Comparison of ENCODE assay signal across 19 cellular contexts in the genomic region with DNA sequence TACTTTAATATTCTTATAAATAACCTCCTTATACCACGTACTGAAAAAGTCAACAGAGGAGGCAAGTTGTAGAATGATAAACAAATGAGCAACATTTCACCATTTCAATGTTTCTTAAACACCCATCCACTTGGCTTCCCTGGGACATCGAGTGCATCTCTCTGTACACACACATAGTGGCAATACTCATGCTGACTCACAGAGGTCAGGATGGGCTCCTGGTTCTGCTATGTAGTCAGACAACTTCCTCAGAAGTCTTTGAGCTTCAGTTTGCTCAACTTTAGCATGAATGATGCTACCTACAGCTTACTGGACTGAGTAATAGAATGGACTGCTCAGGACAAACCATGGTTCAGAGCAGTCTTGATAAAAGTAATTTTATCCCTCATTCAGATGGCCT. TPM values are rescaled to one million over a fixed set of nuclear protein-coding genes. Genes with fewer than 3 reads are reported as not detected.
A peak's percentile ranks its signal among the peaks of the same experiment; 100 is the strongest.
DNase-seq lines count a peak whose midpoint lies in the region; ATAC-seq, FAIRE-seq and TF ChIP-seq lines count a peak whose summit lies in the region.
"Had no signal": no experiment of that assay in that cellular context is flagged by ENCODE, and none has a peak within 500 bp of the region (broad histone marks: within the 10 kb centered on the region; RNA-seq: fewer than 3 reads in every experiment).

No MANE protein-coding gene starts in this region.

- H3K27ac Mint-ChIP-seq in astrocyte (ENCODE audit: unreplicated experiment) = no peak overlapping the region
- H3K27ac Mint-ChIP-seq: activated naive CD4-positive, alpha-beta T cell treated with anti-CD3 and anti-CD28 coated beads for 36 hours; CD14-positive monocyte; effector memory CD8-positive, alpha-beta T cell had no signal

- FAIRE-seq in astrocyte (lab: Jason Lieb, UNC) = no peak

- H3K27me3 Mint-ChIP-seq in astrocyte (ENCODE audit: low read depth, unreplicated experiment) = no peaks in the 10 kb centered on the region

- DNase-seq in AG20443 (ENCODE audit: low spot score) (peak; percentile 55), HK-2 (ENCODE audit: unreplicated experiment) (peak; percentile 5), astrocyte (ENCODE audit: low read depth) (peak; percentile 11), hepatocyte (ENCODE audit: low spot score) (peak; percentile 15), left lobe of liver (ENCODE audit: low spot score) (no peak), MM.1S (no peak), NCI-H2171 treated with DMSO at 0.1 percent for 48 hours (lab: John Stamatoyannopoulos, UW) (no peak), COLO668 (lab: John Stamatoyannopoulos, UW; ENCODE audit: unreplicated experiment) (no peak)
- DNase-seq: activated CD4-positive, CD25-positive, alpha-beta regulatory T cell; activated naive CD4-positive, alpha-beta T cell treated with anti-CD3 and anti-CD28 coated beads for 36 hours; effector memory CD8-positive, alpha-beta T cell; head of caudate nucleus; kidney glomerular epithelial cell; NCI-H2029; NCI-H69; Peyer's patch had no signal

- H3K79me2 ChIP-seq in astrocyte (ENCODE audit: insufficient read depth, low read length) (no peaks in the 10 kb centered on the region), hepatocyte (no peaks in the 10 kb centered on the region), MM.1S (ENCODE audit: low read length) (no peaks in the 10 kb centered on the region)
- H3K79me2 ChIP-seq: parathyroid adenoma had no signal

- no peaks in the 10 kb centered on the region for H3K36me3 Mint-ChIP-seq in astrocyte (ENCODE audit: low read depth, unreplicated experiment)
- H3K36me3 Mint-ChIP-seq: CD14-positive monocyte had no signal

- no peak overlapping the region for H3K9ac ChIP-seq in astrocyte (ENCODE audit: low read length)
- no peak overlapping the region for H3K9ac ChIP-seq in MM.1S (ENCODE audit: low read length)
- H3K9ac ChIP-seq: parathyroid adenoma had no signal

- H3K27ac ChIP-seq in astrocyte (ENCODE audit: low read depth, low read length) (no peak overlapping the region), hepatocyte (no peak overlapping the region), MM.1S (ENCODE audit: low read length) (no peak overlapping the region)
- H3K27ac ChIP-seq: HL-60, parathyroid adenoma, Peyer's patch had no signal

- no peaks in the 10 kb centered on the region for H3K4me1 Mint-ChIP-seq in astrocyte (ENCODE audit: low read depth, unreplicated experiment)
- H3K4me1 Mint-ChIP-seq: CD14-positive monocyte had no signal

- no peak overlapping the region for H3K4me3 ChIP-seq in astrocyte (ENCODE audit: insufficient read depth, low read depth, low read length)
- no peak overlapping the region for H3K4me3 ChIP-seq in hepatocyte
- H3K4me3 ChIP-seq in MM.1S (ENCODE audit: low read length) = no peak overlapping the region
- H3K4me3 ChIP-seq: Peyer's patch had no signal

- no peak overlapping the region for H3K4me2 ChIP-seq in astrocyte (ENCODE audit: low read length)
- no peak overlapping the region for H3K4me2 ChIP-seq in hepatocyte
- no peak overlapping the region for H3K4me2 ChIP-seq in MM.1S (ENCODE audit: low read depth, low read length)

- H3K27me3 ChIP-seq in astrocyte (ENCODE audit: insufficient read depth, low read length) = no peaks in the 10 kb centered on the region
- H3K27me3 ChIP-seq in hepatocyte = no peaks in the 10 kb centered on the region
- no peaks in the 10 kb centered on the region for H3K27me3 ChIP-seq in MM.1S (replicated peaks; ENCODE audit: insufficient read depth, low read length)
- H3K27me3 ChIP-seq: Peyer's patch had no signal

- TF ChIP-seq CTCF in astrocyte (IDR thresholded peaks at IDR 0.05; ENCODE audit: insufficient read depth, low read depth, low read length) = no peak
- no peak for TF ChIP-seq CTCF in hepatocyte (IDR thresholded peaks at IDR 0.05; ENCODE audit: poor library complexity)
- TF ChIP-seq CTCF in MM.1S (IDR thresholded peaks at IDR 0.05; ENCODE audit: low read length) = no peak

- H2AFZ ChIP-seq in astrocyte (ENCODE audit: low read depth, low read length) = no peak overlapping the region
- no peak overlapping the region for H2AFZ ChIP-seq in hepatocyte
- no peak overlapping the region for H2AFZ ChIP-seq in MM.1S (ENCODE audit: low read length)
- H2AFZ ChIP-seq: parathyroid adenoma had no signal

- H3K9me2 ChIP-seq in hepatocyte (replicated peaks; ENCODE audit: insufficient read depth) = no peaks in the 10 kb centered on the region
- no peaks in the 10 kb centered on the region for H3K9me2 ChIP-seq in MM.1S (replicated peaks; ENCODE audit: insufficient read depth, low read length)

- WGBS in hepatocyte (ENCODE audit: low lambda C conversion rate, missing lambda C conversion rate) = 81% methylated on average over 2 of the region's 2 CpGs

- H3K4me1 ChIP-seq in astrocyte (ENCODE audit: insufficient read depth, low read length) (peaks cover 3% of the 10 kb centered on the region), hepatocyte (ENCODE audit: insufficient read depth) (peaks cover 6% of the 10 kb centered on the region), MM.1S (ENCODE audit: low read length) (no peaks in the 10 kb centered on the region)
- H3K4me1 ChIP-seq: parathyroid adenoma, Peyer's patch had no signal

- no peak overlapping the region for H3K4me3 Mint-ChIP-seq in astrocyte (ENCODE audit: unreplicated experiment)
- H3K4me3 Mint-ChIP-seq: activated naive CD4-positive, alpha-beta T cell treated with anti-CD3 and anti-CD28 coated beads for 36 hours; CD14-positive monocyte; effector memory CD8-positive, alpha-beta T cell had no signal

- H3K9me3 Mint-ChIP-seq in astrocyte (ENCODE audit: unreplicated experiment) = peaks cover 4% of the 10 kb centered on the region
- H3K9me3 Mint-ChIP-seq: activated naive CD4-positive, alpha-beta T cell treated with anti-CD3 and anti-CD28 coated beads for 36 hours; effector memory CD8-positive, alpha-beta T cell had no signal

- no peaks in the 10 kb centered on the region for H3K9me3 ChIP-seq in astrocyte (ENCODE audit: insufficient read depth, low read depth, low read length)
- no peaks in the 10 kb centered on the region for H3K9me3 ChIP-seq in hepatocyte (ENCODE audit: low read depth)
- no peaks in the 10 kb centered on the region for H3K9me3 ChIP-seq in MM.1S (replicated peaks; ENCODE audit: insufficient read depth, low read length)
- H3K9me3 ChIP-seq: Peyer's patch had no signal

- H3F3A ChIP-seq in MM.1S (ENCODE audit: insufficient read depth, low read length) = no peaks in the 10 kb centered on the region

- H4K20me1 ChIP-seq in astrocyte (ENCODE audit: insufficient read depth, low read length) (no peaks in the 10 kb centered on the region), hepatocyte (ENCODE audit: insufficient read depth, poor library complexity, severe bottlenecking) (no peaks in the 10 kb centered on the region), MM.1S (ENCODE audit: insufficient read depth, low read length) (no peaks in the 10 kb centered on the region)

- ATAC-seq in left lobe of liver = no peak
- ATAC-seq: effector memory CD8-positive, alpha-beta T cell had no signal

- H3K36me3 ChIP-seq in astrocyte (ENCODE audit: insufficient read depth, low read length) = no peaks in the 10 kb centered on the region
- no peaks in the 10 kb centered on the region for H3K36me3 ChIP-seq in hepatocyte (replicated peaks; ENCODE audit: insufficient read depth, low read depth)
- H3K36me3 ChIP-seq in MM.1S (replicated peaks; ENCODE audit: insufficient read depth, low read length) = no peaks in the 10 kb centered on the region
- H3K36me3 ChIP-seq: Peyer's patch had no signal

RNA-seq across cellular contexts. Expression of gene MAD2L1, which starts 56.9 kb away (rescaled TPM):
- total RNA-seq in astrocyte (9.0 and 10.0 TPM in 2 replicates), hepatocyte (13.8 and 16.0 TPM in 2 replicates), left lobe of liver (0.83 TPM)
- polyA plus RNA-seq in hepatocyte = 16.6 and 21.7 TPM in 2 replicates

Comparison
In these comparisons a context has a peak if more than half of its experiments do, and no peak if none do; other contexts are left out.
1. DNase-seq: peak in AG20443 (single experiment), HK-2 (single experiment), astrocyte (single experiment) and hepatocyte (single experiment); none in left lobe of liver (single experiment), MM.1S (single experiment), NCI-H2171 treated with DMSO at 0.1 percent for 48 hours (single experiment) and COLO668 (single experiment).